ENCODE assay signal across 8 cellular contexts in the genomic region with DNA sequence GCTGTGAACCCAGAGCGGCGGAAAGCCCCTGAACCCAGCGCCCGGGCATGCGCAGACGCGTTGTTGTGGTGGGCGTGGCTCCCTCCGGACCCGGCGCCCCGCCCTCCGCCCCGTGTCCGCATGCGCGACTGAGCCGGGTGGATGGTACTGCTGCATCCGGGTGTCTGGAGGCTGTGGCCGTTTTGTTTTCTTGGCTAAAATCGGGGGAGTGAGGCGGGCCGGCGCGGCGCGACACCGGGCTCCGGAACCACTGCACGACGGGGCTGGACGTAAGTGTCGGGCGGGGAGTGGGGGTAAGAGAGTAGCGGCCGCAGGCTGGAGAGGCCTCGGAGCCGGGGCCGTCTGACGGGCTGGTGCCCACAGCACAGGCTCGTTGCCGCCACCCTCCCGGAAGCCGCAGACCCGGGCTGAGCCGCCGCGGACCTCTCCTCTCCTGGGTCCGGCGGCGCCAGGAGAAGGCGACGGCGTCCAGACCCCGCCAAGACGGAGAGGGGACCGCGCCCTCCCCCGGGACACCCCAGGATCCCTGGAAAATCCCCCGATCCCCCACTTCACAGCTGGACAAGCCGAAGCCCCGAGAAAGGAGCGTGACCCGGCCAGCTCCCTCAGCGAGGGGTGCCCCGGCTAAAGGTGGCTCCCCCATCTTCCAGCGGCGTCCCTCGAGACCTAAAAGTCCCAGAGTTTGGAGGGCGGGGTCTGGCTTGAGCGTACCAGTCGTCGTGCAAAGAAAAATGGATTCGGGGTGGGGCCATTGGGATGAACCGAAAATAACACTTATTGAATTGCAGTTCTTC.
DNase-seq lines count a peak whose midpoint lies in the region; ATAC-seq lines count a peak whose summit lies in the region.

A gene (plus strand): TSS at position 147 of the 794 bp plus-strand sequence. CDS start 2,153 bp downstream, outside the sequence.

- ATAC-seq in GM18907 (IDR thresholded peaks at IDR 0.05; ENCODE audit: unreplicated experiment) (peak; percentile 70), HG03139 (IDR thresholded peaks at IDR 0.05; ENCODE audit: unreplicated experiment) (peak; percentile 59)

- DNase-seq in AG08396 (ENCODE audit: low spot score): peak; percentile 93
- peak; percentile 40 for DNase-seq in NCI-H345 treated with DMSO at 0.1 percent for 48 hours (lab: John Stamatoyannopoulos, UW; ENCODE audit: unreplicated experiment)
- DNase-seq in activated CD4-positive, CD25-positive, alpha-beta regulatory T cell treated with anti-CD3 and anti-CD28 coated beads, Interleukin-2, amount 50 U/mL, for 16 hours (ENCODE audit: low read depth, low spot score): peak; percentile 84
- DNase-seq in central memory CD4-positive, alpha-beta T cell: peak; percentile 91
- DNase-seq in inferior parietal cortex (ENCODE audit: extremely low spot score): peak; percentile 83
- DNase-seq in stimulated activated CD4-positive, alpha-beta T cell treated with anti-CD3 and anti-CD28 coated beads, Interleukin-12 subunit alpha, Interleukin-12 subunit beta, amount 100 ng/mL, for 4 hours: peak; percentile 87

Comparison
In these comparisons a context has a peak if more than half of its experiments do, and no peak if none do; other contexts are left out.
1. Peak in every context shown above with its lines: DNase-seq and ATAC-seq.
2. DNase-seq: peak in every context shown above with its lines; median percentile 93 in AG08396; 91 in central memory CD4-positive, alpha-beta T cell; 87 in stimulated activated CD4-positive, alpha-beta T cell treated with anti-CD3 and anti-CD28 coated beads, Interleukin-12 subunit alpha, Interleukin-12 subunit beta, amount 100 ng/mL, for 4 hours; 84 in activated CD4-positive, CD25-positive, alpha-beta regulatory T cell treated with anti-CD3 and anti-CD28 coated beads, Interleukin-2, amount 50 U/mL, for 16 hours; 83 in inferior parietal cortex; 40 in NCI-H345 treated with DMSO at 0.1 percent for 48 hours.